ENCODE assay signal across 12 cellular contexts in genomic region chr7:107387573-107388219, GRCh38.
DNase-seq lines count a peak whose midpoint lies in the region; ATAC-seq and TF ChIP-seq lines count a peak whose summit lies in the region.
"Had no signal": no experiment of that assay in that cellular context is flagged by ENCODE, and none has a peak within 500 bp of the region (broad histone marks: within the 10 kb centered on the region; RNA-seq: fewer than 3 reads in every experiment).

No MANE protein-coding gene starts in this region.

- H3K27me3 ChIP-seq in BJ (ENCODE audit: control insufficient read depth, insufficient read depth, low read length) (no peaks in the 10 kb centered on the region), Loucy (ENCODE audit: insufficient read depth, low read length, poor library complexity, severe bottlenecking) (no peaks in the 10 kb centered on the region)
- no peaks in the 10 kb centered on the region for H3K27me3 ChIP-seq in CD8-positive, alpha-beta T cell (ENCODE audit: insufficient read depth, low read length)

- no peaks in the 10 kb centered on the region for H3K79me2 ChIP-seq in Loucy (ENCODE audit: insufficient read depth, low read length)

- H3K4me1 ChIP-seq in Loucy (ENCODE audit: insufficient read depth, low read length, poor library complexity, severe bottlenecking) = peaks cover 18% of the 10 kb centered on the region
- no peaks in the 10 kb centered on the region for H3K4me1 ChIP-seq in CD8-positive, alpha-beta T cell (ENCODE audit: insufficient read depth, low read length)

- no peak overlapping the region for H3K4me3 Mint-ChIP-seq in mesothelial cell of epicardium
- no peak overlapping the region for H3K4me3 Mint-ChIP-seq in CD8-positive, alpha-beta T cell
- H3K4me3 Mint-ChIP-seq in activated CD4-positive, alpha-beta T cell treated with anti-CD3 and anti-CD28 coated beads, Interleukin-2, amount 10 ng/mL, durations not matched to agents 7 days and 5 days = no peak overlapping the region
- H3K4me3 Mint-ChIP-seq: activated CD4-positive, alpha-beta T cell treated with anti-CD3 and anti-CD28 coated beads, Interleukin-2, amount 10 ng/mL, durations not matched to agents 24 days and 14 days; activated naive CD8-positive, alpha-beta T cell treated with anti-CD3 and anti-CD28 coated beads, Interleukin-2, amount 10 ng/mL, durations not matched to agents 7 days and 5 days had no signal

- H2AFZ ChIP-seq in Loucy (ENCODE audit: low read length) = no peak overlapping the region

- DNase-seq in BJ (ENCODE audit: low read depth) (peak; percentile 92), cardiac fibroblast (ENCODE audit: low read depth in 2 of 2) (peak; percentile 45 to 75), mesothelial cell of epicardium (ENCODE audit: low spot score in 2 of 2, unreplicated experiment in 2 of 2) (no peak)
- no peak for DNase-seq in activated CD4-positive, alpha-beta T cell treated with anti-CD3 and anti-CD28 coated beads, Interleukin-2, amount 50 U/mL, for 4 hours
- DNase-seq in CD8-positive, alpha-beta T cell = no peak
- DNase-seq in activated CD4-positive, alpha-beta T cell treated with anti-CD3 and anti-CD28 coated beads, Interleukin-2, amount 10 ng/mL, durations not matched to agents 7 days and 5 days = no peak
- DNase-seq: activated CD4-positive, alpha-beta T cell treated with anti-CD3 and anti-CD28 coated beads, Interleukin-2, amount 10 ng/mL, durations not matched to agents 24 days and 14 days; activated naive CD8-positive, alpha-beta T cell treated with anti-CD3 and anti-CD28 coated beads, Interleukin-2, amount 10 ng/mL, durations not matched to agents 7 days and 5 days; SHP77 treated with DMSO at 0.1 percent for 48 hours had no signal

- peaks cover 38% of the 10 kb centered on the region for H3K4me1 Mint-ChIP-seq in mesothelial cell of epicardium
- H3K4me1 Mint-ChIP-seq in CD8-positive, alpha-beta T cell (ENCODE audit: low read depth) = no peaks in the 10 kb centered on the region
- no peaks in the 10 kb centered on the region for H3K4me1 Mint-ChIP-seq in activated CD4-positive, alpha-beta T cell treated with anti-CD3 and anti-CD28 coated beads, Interleukin-2, amount 10 ng/mL, durations not matched to agents 7 days and 5 days
- H3K4me1 Mint-ChIP-seq: activated naive CD8-positive, alpha-beta T cell treated with anti-CD3 and anti-CD28 coated beads, Interleukin-2, amount 10 ng/mL, durations not matched to agents 7 days and 5 days had no signal

- peak overlapping the region; percentile 53 for H3K4me2 ChIP-seq in Loucy (ENCODE audit: low read depth, low read length, poor library complexity, severe bottlenecking)

- no peaks in the 10 kb centered on the region; the same call in 1 of the 2 replicates for H3K36me3 ChIP-seq in BJ (ENCODE audit: control insufficient read depth, insufficient read depth, low read length)
- peaks cover 3% of the 10 kb centered on the region; the same call in 1 of the 2 replicates for H3K36me3 ChIP-seq in Loucy (ENCODE audit: insufficient read depth, low read length)
- H3K36me3 ChIP-seq in CD8-positive, alpha-beta T cell (ENCODE audit: insufficient read depth, low read length) = no peaks in the 10 kb centered on the region

- POLR2A ChIA-PET in BJ (lab: Charles Lee) = interaction anchor here (0.7 kb wide), 1 partner anchor 219 kb away, joined by 6 read pairs; the partner anchor contains the start of gene HBP1
- POLR2A ChIA-PET in CD8-positive, alpha-beta T cell (lab: Charles Lee) = no interaction called here
- POLR2A ChIA-PET in activated CD4-positive, alpha-beta T cell treated with anti-CD3 and anti-CD28 coated beads, Interleukin-2, amount 10 ng/mL, durations not matched to agents 7 days and 5 days (lab: Charles Lee) = no interaction called here

- intact Hi-C loops in CD8-positive, alpha-beta T cell (cut with DNase I, micrococcal nuclease) = no loop called here

- H3K4me3 ChIP-seq in BJ (ENCODE audit: low read depth, low read length) (no peak overlapping the region), Loucy (ENCODE audit: low read length, poor library complexity, severe bottlenecking) (peak overlapping the region; percentile 10), cardiac fibroblast (replicated peaks in 1 of 2; ENCODE audit: low read depth in 2 of 2, low read length in 2 of 2) (no peak overlapping the region)
- no peak overlapping the region for H3K4me3 ChIP-seq in CD8-positive, alpha-beta T cell (ENCODE audit: low read depth, low read length)

- no peaks in the 10 kb centered on the region for H3K36me3 Mint-ChIP-seq in mesothelial cell of epicardium
- peaks cover 16% of the 10 kb centered on the region for H3K36me3 Mint-ChIP-seq in CD8-positive, alpha-beta T cell
- H3K36me3 Mint-ChIP-seq in activated CD4-positive, alpha-beta T cell treated with anti-CD3 and anti-CD28 coated beads, Interleukin-2, amount 10 ng/mL, durations not matched to agents 7 days and 5 days (ENCODE audit: low read depth) = peaks cover 2% of the 10 kb centered on the region
- H3K36me3 Mint-ChIP-seq: activated naive CD8-positive, alpha-beta T cell treated with anti-CD3 and anti-CD28 coated beads, Interleukin-2, amount 10 ng/mL, durations not matched to agents 7 days and 5 days had no signal

- ATAC-seq in HG03175 (IDR thresholded peaks at IDR 0.05; ENCODE audit: unreplicated experiment) = no peak
- ATAC-seq in CD8-positive, alpha-beta T cell = no peak
- ATAC-seq: esophagus mucosa had no signal

- no peaks in the 10 kb centered on the region for H3K9me3 Mint-ChIP-seq in mesothelial cell of epicardium
- no peaks in the 10 kb centered on the region for H3K9me3 Mint-ChIP-seq in CD8-positive, alpha-beta T cell
- H3K9me3 Mint-ChIP-seq in activated CD4-positive, alpha-beta T cell treated with anti-CD3 and anti-CD28 coated beads, Interleukin-2, amount 10 ng/mL, durations not matched to agents 7 days and 5 days = peaks cover 2% of the 10 kb centered on the region
- H3K9me3 Mint-ChIP-seq: activated CD4-positive, alpha-beta T cell treated with anti-CD3 and anti-CD28 coated beads, Interleukin-2, amount 10 ng/mL, durations not matched to agents 24 days and 14 days; activated naive CD8-positive, alpha-beta T cell treated with anti-CD3 and anti-CD28 coated beads, Interleukin-2, amount 10 ng/mL, durations not matched to agents 7 days and 5 days had no signal

- H3K27me3 Mint-ChIP-seq in mesothelial cell of epicardium (ENCODE audit: low read depth) = no peaks in the 10 kb centered on the region
- no peaks in the 10 kb centered on the region for H3K27me3 Mint-ChIP-seq in CD8-positive, alpha-beta T cell (ENCODE audit: low read depth)
- no peaks in the 10 kb centered on the region for H3K27me3 Mint-ChIP-seq in activated CD4-positive, alpha-beta T cell treated with anti-CD3 and anti-CD28 coated beads, Interleukin-2, amount 10 ng/mL, durations not matched to agents 7 days and 5 days
- H3K27me3 Mint-ChIP-seq: activated CD4-positive, alpha-beta T cell treated with anti-CD3 and anti-CD28 coated beads, Interleukin-2, amount 10 ng/mL, durations not matched to agents 24 days and 14 days; activated naive CD8-positive, alpha-beta T cell treated with anti-CD3 and anti-CD28 coated beads, Interleukin-2, amount 10 ng/mL, durations not matched to agents 7 days and 5 days had no signal

- H3F3A ChIP-seq in Loucy (ENCODE audit: low read depth) = no peaks in the 10 kb centered on the region

- no peaks in the 10 kb centered on the region for H3K9me2 ChIP-seq in Loucy (replicated peaks; ENCODE audit: low read depth, low read length)

- H3K9me3 ChIP-seq in Loucy (ENCODE audit: insufficient read depth, low read depth, low read length) = no peaks in the 10 kb centered on the region
- no peaks in the 10 kb centered on the region for H3K9me3 ChIP-seq in CD8-positive, alpha-beta T cell (ENCODE audit: low read length)

- H4K20me1 ChIP-seq in Loucy (ENCODE audit: insufficient read depth, low read length, poor library complexity, severe bottlenecking) = no peaks in the 10 kb centered on the region

- peak overlapping the region; percentile 90 for H3K27ac Mint-ChIP-seq in mesothelial cell of epicardium
- H3K27ac Mint-ChIP-seq in CD8-positive, alpha-beta T cell = no peak overlapping the region
- H3K27ac Mint-ChIP-seq in activated CD4-positive, alpha-beta T cell treated with anti-CD3 and anti-CD28 coated beads, Interleukin-2, amount 10 ng/mL, durations not matched to agents 7 days and 5 days = no peak overlapping the region
- H3K27ac Mint-ChIP-seq: activated CD4-positive, alpha-beta T cell treated with anti-CD3 and anti-CD28 coated beads, Interleukin-2, amount 10 ng/mL, durations not matched to agents 24 days and 14 days; activated naive CD8-positive, alpha-beta T cell treated with anti-CD3 and anti-CD28 coated beads, Interleukin-2, amount 10 ng/mL, durations not matched to agents 7 days and 5 days had no signal

- peak overlapping the region; percentile 19 for H3K9ac ChIP-seq in Loucy (ENCODE audit: low read depth, low read length, poor library complexity, severe bottlenecking)

- CTCF ChIA-PET in BJ (lab: Yijun Ruan, JAX) = interaction anchor here (0.9 to 1.1 kb wide), 2 partner anchors 13 to 32 kb away, joined by 3 to 4 read pairs; no protein-coding TSS in a partner anchor
- CTCF ChIA-PET in CD8-positive, alpha-beta T cell (lab: Charles Lee) = interaction anchor here (0.6 kb wide), 1 partner anchor 511 kb away, joined by 3 read pairs; no protein-coding TSS in a partner anchor
- CTCF ChIA-PET in activated CD4-positive, alpha-beta T cell treated with anti-CD3 and anti-CD28 coated beads, Interleukin-2, amount 10 ng/mL, durations not matched to agents 7 days and 5 days (lab: Charles Lee) = no interaction called here

- no peak overlapping the region for H3K27ac ChIP-seq in CD8-positive, alpha-beta T cell (ENCODE audit: low read depth, low read length)

- TF ChIP-seq CTCF in BJ (IDR thresholded peaks at IDR 0.05; ENCODE audit: insufficient read depth, low read depth, low read length) (no peak), Loucy (conservative IDR thresholded peaks at IDR 0.05; ENCODE audit: low read length) (no peak), cardiac fibroblast (IDR thresholded peaks at IDR 0.05; ENCODE audit: low read depth, low read length) (no peak), mesothelial cell of epicardium (IDR thresholded peaks at IDR 0.05; ENCODE audit: unreplicated experiment) (no peak)
- no peak for TF ChIP-seq CTCF in CD8-positive, alpha-beta T cell (IDR thresholded peaks at IDR 0.05)

Comparison
In these comparisons a context has a peak if more than half of its experiments do, and no peak if none do; other contexts are left out.
1. DNase-seq: peak in BJ (single experiment) and cardiac fibroblast (2 of 2); none in mesothelial cell of epicardium (0 of 2), activated CD4-positive, alpha-beta T cell treated with anti-CD3 and anti-CD28 coated beads, Interleukin-2, amount 50 U/mL, for 4 hours (0 of 2), CD8-positive, alpha-beta T cell (0 of 7) and activated CD4-positive, alpha-beta T cell treated with anti-CD3 and anti-CD28 coated beads, Interleukin-2, amount 10 ng/mL, durations not matched to agents 7 days and 5 days (single experiment).